Comparison of ENCODE assay signal across 8 cellular contexts in the genomic region with DNA sequence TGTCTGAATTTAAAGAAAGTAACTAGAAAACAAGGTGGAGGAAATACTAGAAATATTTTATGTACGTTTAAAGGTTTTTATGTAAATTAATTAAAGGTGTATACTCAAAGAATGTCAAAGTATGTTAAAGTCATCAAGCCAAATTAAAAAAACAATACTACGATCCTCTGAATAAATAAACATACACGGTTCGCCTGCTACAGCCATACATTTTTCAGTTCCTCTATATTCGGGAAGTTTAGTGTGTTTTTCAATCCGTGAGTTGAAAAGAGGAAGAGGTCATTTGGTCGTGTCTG.
DNase-seq lines count a peak whose midpoint lies in the region; ATAC-seq and TF ChIP-seq lines count a peak whose summit lies in the region.

No MANE protein-coding gene starts in this region.

- H3K36me3 ChIP-seq in ACC112 (ENCODE audit: insufficient read depth, low read length) (peaks cover 12% of the 10 kb centered on the region; the same call in 1 of the 2 replicates), muscle layer of colon (ENCODE audit: insufficient read depth, low read length) (no peaks in the 10 kb centered on the region)

- H3K27me3 ChIP-seq in ACC112 (ENCODE audit: insufficient read depth, low read length), result no peaks in the 10 kb centered on the region
- no peaks in the 10 kb centered on the region for H3K27me3 ChIP-seq in muscle layer of colon (ENCODE audit: control insufficient read depth in 1 of 2, insufficient read depth in 2 of 2, low read length in 2 of 2)

- H3K4me3 ChIP-seq in ACC112 (ENCODE audit: low read depth, low read length) (peak overlapping the region; percentile 92), cardiac fibroblast (replicated peaks in 1 of 2; ENCODE audit: low read depth in 2 of 2, low read length in 2 of 2) (peak overlapping the region; percentile 78 to 79), muscle layer of colon (ENCODE audit: low read depth in 1 of 2, low read length in 2 of 2) (peak overlapping the region; percentile 30 to 97)

- H3K4me1 ChIP-seq in ACC112 (ENCODE audit: control insufficient read depth, insufficient read depth, low read length, unreplicated experiment), result peaks cover 32% of the 10 kb centered on the region
- H3K4me1 ChIP-seq in muscle layer of colon (ENCODE audit: insufficient read depth, low read length), result peaks cover 13% of the 10 kb centered on the region

- H2AFZ ChIP-seq in ACC112 (ENCODE audit: low read length, unreplicated experiment), result peak overlapping the region; percentile 71

- no peak for TF ChIP-seq CTCF in cardiac fibroblast (IDR thresholded peaks at IDR 0.05; ENCODE audit: low read depth, low read length)

- DNase-seq in Kasumi-1 (lab: John Stamatoyannopoulos, UW) (peak; percentile 91 to 92), cardiac fibroblast (ENCODE audit: low read depth in 2 of 2) (no peak), foreskin melanocyte (no peak)

- H3K79me2 ChIP-seq in ACC112 (ENCODE audit: control insufficient read depth, insufficient read depth, low read length, unreplicated experiment), result peaks cover 48% of the 10 kb centered on the region

- H3K27ac ChIP-seq in ACC112 (ENCODE audit: low read depth, low read length) (peak overlapping the region; percentile 2; the same call in 1 of the 2 replicates), muscle layer of colon (ENCODE audit: low read depth, low read length) (peak overlapping the region; percentile 54)

- H3K9ac ChIP-seq in muscle layer of colon (ENCODE audit: low read length), result peak overlapping the region; percentile 46

- ATAC-seq in HG03159 (IDR thresholded peaks at IDR 0.05; ENCODE audit: unreplicated experiment), result no peak
- no peak for ATAC-seq in HG03280 (IDR thresholded peaks at IDR 0.05; ENCODE audit: unreplicated experiment)
- ATAC-seq in HG03097 (IDR thresholded peaks at IDR 0.05; ENCODE audit: low FRiP score, unreplicated experiment), result no peak

- H3K9me3 ChIP-seq in muscle layer of colon (ENCODE audit: low read length), result no peaks in the 10 kb centered on the region

Comparison
In these comparisons a context has a peak if more than half of its experiments do, and no peak if none do; other contexts are left out.
1. DNase-seq: peak in Kasumi-1 (2 of 2); none in cardiac fibroblast (0 of 2) and foreskin melanocyte (single experiment).
2. Peak in every context shown above with its lines, with median percentiles within 50 percentile points of each other: H3K4me3 ChIP-seq.